1 cellular context compared by ENCODE assay signal in the genomic region with DNA sequence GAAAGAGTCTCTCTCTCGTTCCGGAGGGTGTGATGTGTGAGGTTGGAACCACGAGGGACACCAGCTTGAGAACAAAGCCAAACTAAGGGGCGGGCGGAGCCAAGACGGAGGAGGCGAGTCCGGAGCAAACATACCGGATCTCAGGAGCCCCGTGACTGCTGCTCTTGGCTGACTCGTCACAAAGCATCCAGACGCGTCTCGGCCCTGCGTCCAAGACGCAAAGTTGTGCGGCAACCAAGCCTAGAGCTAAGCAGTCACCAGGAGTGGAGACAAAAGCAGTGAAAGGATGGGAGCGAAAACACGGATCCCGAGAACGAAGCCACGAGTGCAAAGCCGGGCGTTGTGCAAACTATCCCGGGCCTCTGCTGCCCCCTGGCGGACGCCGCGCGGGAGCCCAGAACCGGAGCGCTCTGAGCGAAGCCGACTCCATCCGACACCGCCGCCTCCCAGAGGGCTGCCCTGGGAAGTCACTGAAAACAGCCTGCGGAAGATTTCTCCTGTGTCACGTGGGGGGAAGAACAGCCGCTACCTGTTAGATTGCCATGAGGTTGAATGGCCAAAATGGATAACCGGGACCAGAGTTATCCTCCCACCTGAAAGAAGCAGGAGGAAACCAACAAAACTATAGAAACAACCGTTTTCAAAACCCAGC.
TF ChIP-seq lines count a peak whose summit lies in the region.

No MANE protein-coding gene starts in this region.

TF ChIP-seq in WTC11, 78 proteins besides CTCF, POLR2A, EP300 and RAD21 (continued from another document):
- TF ChIP-seq, protein P1, sequence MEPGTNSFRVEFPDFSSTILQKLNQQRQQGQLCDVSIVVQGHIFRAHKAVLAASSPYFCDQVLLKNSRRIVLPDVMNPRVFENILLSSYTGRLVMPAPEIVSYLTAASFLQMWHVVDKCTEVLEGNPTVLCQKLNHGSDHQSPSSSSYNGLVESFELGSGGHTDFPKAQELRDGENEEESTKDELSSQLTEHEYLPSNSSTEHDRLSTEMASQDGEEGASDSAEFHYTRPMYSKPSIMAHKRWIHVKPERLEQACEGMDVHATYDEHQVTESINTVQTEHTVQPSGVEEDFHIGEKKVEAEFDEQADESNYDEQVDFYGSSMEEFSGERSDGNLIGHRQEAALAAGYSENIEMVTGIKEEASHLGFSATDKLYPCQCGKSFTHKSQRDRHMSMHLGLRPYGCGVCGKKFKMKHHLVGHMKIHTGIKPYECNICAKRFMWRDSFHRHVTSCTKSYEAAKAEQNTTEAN (CRISPR knock-in tag; IDR thresholded peaks at IDR 0.05): peak; percentile 50; the same call in 1 of the 2 replicates
- TF ChIP-seq, protein P2, sequence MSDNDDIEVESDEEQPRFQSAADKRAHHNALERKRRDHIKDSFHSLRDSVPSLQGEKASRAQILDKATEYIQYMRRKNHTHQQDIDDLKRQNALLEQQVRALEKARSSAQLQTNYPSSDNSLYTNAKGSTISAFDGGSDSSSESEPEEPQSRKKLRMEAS (CRISPR knock-in tag; IDR thresholded peaks at IDR 0.05): peak; percentile 80
- TF ChIP-seq ZNF416 (CRISPR knock-in tag; IDR thresholded peaks at IDR 0.05) (no peak), TEAD1 (CRISPR knock-in tag; IDR thresholded peaks at IDR 0.05) (peak; percentile 30; the same call in 1 of the 2 replicates), MYBL2 (CRISPR knock-in tag; IDR thresholded peaks at IDR 0.05) (peak; percentile 77), E2F4 (CRISPR knock-in tag; IDR thresholded peaks at IDR 0.05; ENCODE audit: borderline replicate concordance, low read depth) (0 out of 2 replicates have a peak, but pooled peaks have one; percentile 25), FOXK1 (CRISPR knock-in tag; IDR thresholded peaks at IDR 0.05) (no peak), AFF4 (CRISPR knock-in tag; IDR thresholded peaks at IDR 0.05; ENCODE audit: borderline replicate concordance) (no peak), ZNF317 (CRISPR knock-in tag; IDR thresholded peaks at IDR 0.05; ENCODE audit: borderline replicate concordance, low read depth) (no peak), SP1 (CRISPR knock-in tag; conservative IDR thresholded peaks at IDR 0.05) (peak; percentile 66; the same call in 1 of the 2 replicates), GTF2I (CRISPR knock-in tag; conservative IDR thresholded peaks at IDR 0.05) (no peak), ETV6 (CRISPR knock-in tag; IDR thresholded peaks at IDR 0.05) (0 out of 2 replicates have a peak, but pooled peaks have one; percentile 51)
- TF ChIP-seq, protein P3, sequence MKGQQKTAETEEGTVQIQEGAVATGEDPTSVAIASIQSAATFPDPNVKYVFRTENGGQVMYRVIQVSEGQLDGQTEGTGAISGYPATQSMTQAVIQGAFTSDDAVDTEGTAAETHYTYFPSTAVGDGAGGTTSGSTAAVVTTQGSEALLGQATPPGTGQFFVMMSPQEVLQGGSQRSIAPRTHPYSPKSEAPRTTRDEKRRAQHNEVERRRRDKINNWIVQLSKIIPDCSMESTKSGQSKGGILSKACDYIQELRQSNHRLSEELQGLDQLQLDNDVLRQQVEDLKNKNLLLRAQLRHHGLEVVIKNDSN (CRISPR knock-in tag; IDR thresholded peaks at IDR 0.05): peak; percentile 92
- TF ChIP-seq, protein P4, sequence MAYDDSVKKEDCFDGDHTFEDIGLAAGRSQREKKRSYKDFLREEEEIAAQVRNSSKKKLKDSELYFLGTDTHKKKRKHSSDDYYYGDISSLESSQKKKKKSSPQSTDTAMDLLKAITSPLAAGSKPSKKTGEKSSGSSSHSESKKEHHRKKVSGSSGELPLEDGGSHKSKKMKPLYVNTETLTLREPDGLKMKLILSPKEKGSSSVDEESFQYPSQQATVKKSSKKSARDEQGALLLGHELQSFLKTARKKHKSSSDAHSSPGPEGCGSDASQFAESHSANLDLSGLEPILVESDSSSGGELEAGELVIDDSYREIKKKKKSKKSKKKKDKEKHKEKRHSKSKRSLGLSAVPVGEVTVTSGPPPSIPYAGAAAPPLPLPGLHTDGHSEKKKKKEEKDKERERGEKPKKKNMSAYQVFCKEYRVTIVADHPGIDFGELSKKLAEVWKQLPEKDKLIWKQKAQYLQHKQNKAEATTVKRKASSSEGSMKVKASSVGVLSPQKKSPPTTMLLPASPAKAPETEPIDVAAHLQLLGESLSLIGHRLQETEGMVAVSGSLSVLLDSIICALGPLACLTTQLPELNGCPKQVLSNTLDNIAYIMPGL (CRISPR knock-in tag; IDR thresholded peaks at IDR 0.05): 0 out of 2 replicates have a peak, but pooled peaks have one; percentile 52
- TF ChIP-seq, protein P5, sequence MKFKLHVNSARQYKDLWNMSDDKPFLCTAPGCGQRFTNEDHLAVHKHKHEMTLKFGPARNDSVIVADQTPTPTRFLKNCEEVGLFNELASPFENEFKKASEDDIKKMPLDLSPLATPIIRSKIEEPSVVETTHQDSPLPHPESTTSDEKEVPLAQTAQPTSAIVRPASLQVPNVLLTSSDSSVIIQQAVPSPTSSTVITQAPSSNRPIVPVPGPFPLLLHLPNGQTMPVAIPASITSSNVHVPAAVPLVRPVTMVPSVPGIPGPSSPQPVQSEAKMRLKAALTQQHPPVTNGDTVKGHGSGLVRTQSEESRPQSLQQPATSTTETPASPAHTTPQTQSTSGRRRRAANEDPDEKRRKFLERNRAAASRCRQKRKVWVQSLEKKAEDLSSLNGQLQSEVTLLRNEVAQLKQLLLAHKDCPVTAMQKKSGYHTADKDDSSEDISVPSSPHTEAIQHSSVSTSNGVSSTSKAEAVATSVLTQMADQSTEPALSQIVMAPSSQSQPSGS (CRISPR knock-in tag; IDR thresholded peaks at IDR 0.05; ENCODE audit: borderline replicate concordance, low read depth): 0 out of 2 replicates have a peak, but pooled peaks have one; percentile 14
- TF ChIP-seq, protein P6, sequence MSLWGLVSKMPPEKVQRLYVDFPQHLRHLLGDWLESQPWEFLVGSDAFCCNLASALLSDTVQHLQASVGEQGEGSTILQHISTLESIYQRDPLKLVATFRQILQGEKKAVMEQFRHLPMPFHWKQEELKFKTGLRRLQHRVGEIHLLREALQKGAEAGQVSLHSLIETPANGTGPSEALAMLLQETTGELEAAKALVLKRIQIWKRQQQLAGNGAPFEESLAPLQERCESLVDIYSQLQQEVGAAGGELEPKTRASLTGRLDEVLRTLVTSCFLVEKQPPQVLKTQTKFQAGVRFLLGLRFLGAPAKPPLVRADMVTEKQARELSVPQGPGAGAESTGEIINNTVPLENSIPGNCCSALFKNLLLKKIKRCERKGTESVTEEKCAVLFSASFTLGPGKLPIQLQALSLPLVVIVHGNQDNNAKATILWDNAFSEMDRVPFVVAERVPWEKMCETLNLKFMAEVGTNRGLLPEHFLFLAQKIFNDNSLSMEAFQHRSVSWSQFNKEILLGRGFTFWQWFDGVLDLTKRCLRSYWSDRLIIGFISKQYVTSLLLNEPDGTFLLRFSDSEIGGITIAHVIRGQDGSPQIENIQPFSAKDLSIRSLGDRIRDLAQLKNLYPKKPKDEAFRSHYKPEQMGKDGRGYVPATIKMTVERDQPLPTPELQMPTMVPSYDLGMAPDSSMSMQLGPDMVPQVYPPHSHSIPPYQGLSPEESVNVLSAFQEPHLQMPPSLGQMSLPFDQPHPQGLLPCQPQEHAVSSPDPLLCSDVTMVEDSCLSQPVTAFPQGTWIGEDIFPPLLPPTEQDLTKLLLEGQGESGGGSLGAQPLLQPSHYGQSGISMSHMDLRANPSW (CRISPR knock-in tag; conservative IDR thresholded peaks at IDR 0.05; ENCODE audit: low read depth): no peak
- TF ChIP-seq, protein P7, sequence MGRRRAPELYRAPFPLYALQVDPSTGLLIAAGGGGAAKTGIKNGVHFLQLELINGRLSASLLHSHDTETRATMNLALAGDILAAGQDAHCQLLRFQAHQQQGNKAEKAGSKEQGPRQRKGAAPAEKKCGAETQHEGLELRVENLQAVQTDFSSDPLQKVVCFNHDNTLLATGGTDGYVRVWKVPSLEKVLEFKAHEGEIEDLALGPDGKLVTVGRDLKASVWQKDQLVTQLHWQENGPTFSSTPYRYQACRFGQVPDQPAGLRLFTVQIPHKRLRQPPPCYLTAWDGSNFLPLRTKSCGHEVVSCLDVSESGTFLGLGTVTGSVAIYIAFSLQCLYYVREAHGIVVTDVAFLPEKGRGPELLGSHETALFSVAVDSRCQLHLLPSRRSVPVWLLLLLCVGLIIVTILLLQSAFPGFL (CRISPR knock-in tag; IDR thresholded peaks at IDR 0.05; ENCODE audit: borderline replicate concordance): no peak
TF ChIP-seq in WTC11: peak in this region for 13.
